Comparison of ENCODE assay signal across 8 cellular contexts in genomic region chr1:65148178-65148547, GRCh38. TPM values are rescaled to one million over a fixed set of nuclear protein-coding genes. Genes with fewer than 3 reads are reported as not detected.
A peak's percentile ranks its signal among the peaks of the same experiment; 100 is the strongest.
DNase-seq lines count a peak whose midpoint lies in the region; ATAC-seq and TF ChIP-seq lines count a peak whose summit lies in the region.
"Not testable (repeated sequence)": the region's sequence is repeated elsewhere in the genome, so short reads cannot be mapped to it uniquely, and the experiment has no call there.

Gene AK4, plus strand, starts transcription at chr1:65148203. Its CDS starts 205 bp downstream, at chr1:65148408.

- H3K4me1 Mint-ChIP-seq in MCF 10A (ENCODE audit: insufficient read depth, unreplicated experiment): peaks cover 19% of the 10 kb centered on the region
- peaks cover 16 to 20% (median 20%) of the 10 kb centered on the region in 3 donors for H3K4me1 Mint-ChIP-seq in naive B cell

- peak within 1 kb of the TSS; percentile 77 for H3K27ac ChIP-seq in subcutaneous abdominal adipose tissue (ENCODE audit: low read depth, low read length)

- in situ Hi-C loops in G401 (cut with HindIII; ENCODE audit: low sequenced_read_pairs): not testable (repeated sequence)

- H3K4me3 Mint-ChIP-seq in MCF 10A (ENCODE audit: unreplicated experiment) (peak within 1 kb of the TSS; percentile 79), naive B cell (peak within 1 kb of the TSS; percentile 84 to 92 (median 88))

- TF ChIP-seq CTCF in MCF 10A (IDR thresholded peaks at IDR 0.05; ENCODE audit: unreplicated experiment): not testable (repeated sequence)

- H3K9me3 ChIP-seq in subcutaneous abdominal adipose tissue (ENCODE audit: control insufficient read depth in 5 of 5, low read length in 5 of 5): not testable (repeated sequence)

- intact Hi-C loops in MCF 10A (cut with micrococcal nuclease) (loop anchor here (2.0 kb wide), 1 partner anchor 61 kb away; no protein-coding TSS in a partner anchor), cardiac septum (cut with DNase I) (loop anchor here (2.0 to 5.0 kb wide), 3 partner anchors 27 to 81 kb away; no protein-coding TSS in a partner anchor)

- not testable (repeated sequence) for H3K36me3 Mint-ChIP-seq in MCF 10A (ENCODE audit: insufficient read depth, unreplicated experiment); naive B cell

- peak within 1 kb of the TSS; percentile 49 to 80 (median 77) for H3K4me3 ChIP-seq in subcutaneous abdominal adipose tissue (ENCODE audit: low read depth in 1 of 5, low read length in 5 of 5)

- H3K27me3 Mint-ChIP-seq in MCF 10A (ENCODE audit: insufficient read depth, unreplicated experiment): not testable (repeated sequence)
- peaks cover 35 to 59% (median 58%) of the 10 kb centered on the region in 3 donors for H3K27me3 Mint-ChIP-seq in naive B cell

- H3K9ac ChIP-seq in subcutaneous abdominal adipose tissue (ENCODE audit: low read length in 5 of 5): peak within 1 kb of the TSS; percentile 38 to 86 (median 75)

- H3K9me3 Mint-ChIP-seq in MCF 10A (ENCODE audit: unreplicated experiment); naive B cell: not testable (repeated sequence)

- peak within 1 kb of the TSS; percentile 6 for H3K27ac Mint-ChIP-seq in MCF 10A (ENCODE audit: low read depth, unreplicated experiment)
- H3K27ac Mint-ChIP-seq in naive B cell: peak within 1 kb of the TSS in 2 of 6 donors; percentile 43 to 74

- BruUV-seq in MCF 10A (replicated peaks; lab: Mats Ljungman, UMichigan): not testable (repeated sequence)

- POLR2A ChIA-PET in MCF 10A (lab: Yijun Ruan, JAX): interaction anchor here (0.6 to 4.5 kb wide), 13 partner anchors 16 to 145 kb away, joined by 3 to 29 read pairs (median 8); no protein-coding TSS in a partner anchor

- H3K27me3 ChIP-seq in subcutaneous abdominal adipose tissue (ENCODE audit: control insufficient read depth in 5 of 5, insufficient read depth in 4 of 5, low read length in 5 of 5): not testable (repeated sequence)

- not testable (repeated sequence) for H3K36me3 ChIP-seq in subcutaneous abdominal adipose tissue (ENCODE audit: control insufficient read depth in 5 of 5, insufficient read depth in 5 of 5, low read length in 5 of 5)

- CTCF ChIA-PET in MCF 10A (lab: Yijun Ruan, JAX): interaction anchor here (1.0 to 1.2 kb wide), 4 partner anchors 33 to 86 kb away, joined by 3 to 9 read pairs (median 3); no protein-coding TSS in a partner anchor

- ATAC-seq in GM21723 (IDR thresholded peaks at IDR 0.05; ENCODE audit: unreplicated experiment) (peak; percentile 19), HG03354 (IDR thresholded peaks at IDR 0.05; ENCODE audit: poor library complexity, severe bottlenecking, unreplicated experiment) (peak; percentile 31), SK-N-SH treated with all-trans-retinoic acid at 6 μM for 48 hours (peak; percentile 69), naive B cell (ENCODE audit: low read depth in 2 of 2) (peak; percentile 45 to 54)

- peaks cover 0 to 30% (median 21%) of the 10 kb centered on the region in 5 donors for H3K4me1 ChIP-seq in subcutaneous abdominal adipose tissue (ENCODE audit: control insufficient read depth in 5 of 5, insufficient read depth in 5 of 5, low read length in 5 of 5)

- DNase-seq in G401 (ENCODE audit: low spot score); MCF 10A (ENCODE audit: unreplicated experiment); cardiac septum (ENCODE audit: low spot score); naive B cell: not testable (repeated sequence)

RNA-seq across cellular contexts. Expression of gene AK4, which starts in this region (rescaled TPM):
- 4.8 and 14.3 TPM in 2 replicates for total RNA-seq in G401 (2014; rRNA removed; shearing (Covaris generic))
- total RNA-seq in MCF 10A (2022) (54.2 and 57.1 TPM in 2 replicates), cardiac septum (163 TPM)
- under 1 TPM in 3 of 6 donors, not detected in 3; 0.04 to 0.33 (median 0.26) TPM for polyA plus RNA-seq in naive B cell (ENCODE audit: low read depth in 6 of 6)

Comparison
In these comparisons a context has a peak if more than half of its experiments do, and no peak if none do; other contexts are left out.
1. Peak in ATAC-seq in naive B cell; RNA of the gene not detected or under 1 TPM.
2. ATAC-seq: peak in every context shown above with its lines; median percentile 69 in SK-N-SH treated with all-trans-retinoic acid at 6 μM for 48 hours; 50 in naive B cell; 31 in HG03354; 19 in GM21723.